ENCODE assay signal across 19 cellular contexts in genomic region chr10:103737735-103738367, GRCh38.
"Had no signal": no experiment of that assay in that cellular context is flagged by ENCODE, and none has a peak within 500 bp of the region (broad histone marks: within the 10 kb centered on the region; RNA-seq: fewer than 3 reads in every experiment).

No MANE protein-coding gene starts in this region.

- FAIRE-seq: TTC549 had no signal

- H3K4me1 ChIP-seq: uterus had no signal

- H3K36me3 ChIP-seq: lower lobe of right lung, ovary, thoracic aorta, uterus had no signal

- H3K36me3 Mint-ChIP-seq: naive B cell; stimulated activated memory B cell treated with anti-CD40 and anti-IgM and Interleukin-4, amounts not matched to agents 10 μg/mL and 1 μg/mL and 100 μg/mL, for 72 hours had no signal

- H3K27me3 ChIP-seq: esophagus muscularis mucosa, ovary, uterus had no signal

- H3K4me1 Mint-ChIP-seq: naive B cell; stimulated activated memory B cell treated with anti-CD40 and anti-IgM and Interleukin-4, amounts not matched to agents 10 μg/mL and 1 μg/mL and 100 μg/mL, for 72 hours had no signal

- H3K27ac Mint-ChIP-seq: activated T-cell treated with anti-CD3 and anti-CD28 coated beads, Interleukin-2, amount 50 U/mL, for 72 hours; stimulated activated memory B cell treated with anti-CD40 and anti-IgM and Interleukin-4, amounts not matched to agents 10 μg/mL and 1 μg/mL and 100 μg/mL, for 72 hours; T-helper 2 cell treated with Interferon-gamma antibody and Interleukin-4, amounts not matched to agents 5 μg/mL and 100 μg/mL, for 36 hours had no signal

- H3K27ac ChIP-seq: lower lobe of right lung, ovary, psoas muscle, thoracic aorta had no signal

- DNase-seq: activated CD4-positive, alpha-beta T cell treated with anti-CD3 and anti-CD28 coated beads, Interleukin-2, amount 50 U/mL, for 4 hours; activated effector memory CD4-positive, alpha-beta T cell treated with anti-CD3 and anti-CD28 coated beads, Interleukin-2, amount 50 U/mL, for 16 hours; activated naive CD4-positive, alpha-beta T cell treated with anti-CD3 and anti-CD28 coated beads, Interleukin-2, amount 50 U/mL, for 16 hours; activated T-cell treated with anti-CD3 and anti-CD28 coated beads, Interleukin-2, amount 50 U/mL, for 72 hours; effector CD4-positive, alpha-beta T cell; left colon; lower lobe of right lung; mucosa of descending colon; naive B cell; ovary; stimulated activated CD4-positive, alpha-beta T cell treated with anti-CD3 and anti-CD28 coated beads, Interleukin-4, amount 100 ng/mL, for 24 hours; uterus had no signal

- H3K9me3 ChIP-seq: esophagus muscularis mucosa, lower lobe of right lung, mucosa of descending colon, ovary, psoas muscle, thoracic aorta, uterus had no signal

- H3K4me3 ChIP-seq: esophagus muscularis mucosa, lower lobe of right lung, mucosa of descending colon, ovary, psoas muscle, skin epidermis, thoracic aorta, uterus had no signal

- H3K4me3 Mint-ChIP-seq: activated T-cell treated with anti-CD3 and anti-CD28 coated beads, Interleukin-2, amount 50 U/mL, for 72 hours; naive B cell; stimulated activated memory B cell treated with anti-CD40 and anti-IgM and Interleukin-4, amounts not matched to agents 10 μg/mL and 1 μg/mL and 100 μg/mL, for 72 hours; T-helper 2 cell treated with Interferon-gamma antibody and Interleukin-4, amounts not matched to agents 5 μg/mL and 100 μg/mL, for 36 hours had no signal

- H3K9me3 Mint-ChIP-seq: activated T-cell treated with anti-CD3 and anti-CD28 coated beads, Interleukin-2, amount 50 U/mL, for 72 hours; T-helper 2 cell treated with Interferon-gamma antibody and Interleukin-4, amounts not matched to agents 5 μg/mL and 100 μg/mL, for 36 hours had no signal
